In genomic region chr7:22822486-22823141, GRCh38 we compare ENCODE assay signal across 1 cellular context.
TF ChIP-seq lines count a peak whose summit lies in the region.

TSS of gene TOMM7 (minus strand) at chr7:22822849. CDS start at chr7:22822779, 70 bp downstream.

TF ChIP-seq in K562, 482 proteins besides CTCF, POLR2A, EP300 and RAD21 (continued from another document and continues in another):
- TF ChIP-seq, protein P1, sequence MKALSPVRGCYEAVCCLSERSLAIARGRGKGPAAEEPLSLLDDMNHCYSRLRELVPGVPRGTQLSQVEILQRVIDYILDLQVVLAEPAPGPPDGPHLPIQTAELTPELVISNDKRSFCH (CRISPR knock-in tag; IDR thresholded peaks at IDR 0.05): no peak
- TF ChIP-seq, protein P1 (tag; IDR thresholded peaks at IDR 0.05): no peak
- TF ChIP-seq, protein P2, sequence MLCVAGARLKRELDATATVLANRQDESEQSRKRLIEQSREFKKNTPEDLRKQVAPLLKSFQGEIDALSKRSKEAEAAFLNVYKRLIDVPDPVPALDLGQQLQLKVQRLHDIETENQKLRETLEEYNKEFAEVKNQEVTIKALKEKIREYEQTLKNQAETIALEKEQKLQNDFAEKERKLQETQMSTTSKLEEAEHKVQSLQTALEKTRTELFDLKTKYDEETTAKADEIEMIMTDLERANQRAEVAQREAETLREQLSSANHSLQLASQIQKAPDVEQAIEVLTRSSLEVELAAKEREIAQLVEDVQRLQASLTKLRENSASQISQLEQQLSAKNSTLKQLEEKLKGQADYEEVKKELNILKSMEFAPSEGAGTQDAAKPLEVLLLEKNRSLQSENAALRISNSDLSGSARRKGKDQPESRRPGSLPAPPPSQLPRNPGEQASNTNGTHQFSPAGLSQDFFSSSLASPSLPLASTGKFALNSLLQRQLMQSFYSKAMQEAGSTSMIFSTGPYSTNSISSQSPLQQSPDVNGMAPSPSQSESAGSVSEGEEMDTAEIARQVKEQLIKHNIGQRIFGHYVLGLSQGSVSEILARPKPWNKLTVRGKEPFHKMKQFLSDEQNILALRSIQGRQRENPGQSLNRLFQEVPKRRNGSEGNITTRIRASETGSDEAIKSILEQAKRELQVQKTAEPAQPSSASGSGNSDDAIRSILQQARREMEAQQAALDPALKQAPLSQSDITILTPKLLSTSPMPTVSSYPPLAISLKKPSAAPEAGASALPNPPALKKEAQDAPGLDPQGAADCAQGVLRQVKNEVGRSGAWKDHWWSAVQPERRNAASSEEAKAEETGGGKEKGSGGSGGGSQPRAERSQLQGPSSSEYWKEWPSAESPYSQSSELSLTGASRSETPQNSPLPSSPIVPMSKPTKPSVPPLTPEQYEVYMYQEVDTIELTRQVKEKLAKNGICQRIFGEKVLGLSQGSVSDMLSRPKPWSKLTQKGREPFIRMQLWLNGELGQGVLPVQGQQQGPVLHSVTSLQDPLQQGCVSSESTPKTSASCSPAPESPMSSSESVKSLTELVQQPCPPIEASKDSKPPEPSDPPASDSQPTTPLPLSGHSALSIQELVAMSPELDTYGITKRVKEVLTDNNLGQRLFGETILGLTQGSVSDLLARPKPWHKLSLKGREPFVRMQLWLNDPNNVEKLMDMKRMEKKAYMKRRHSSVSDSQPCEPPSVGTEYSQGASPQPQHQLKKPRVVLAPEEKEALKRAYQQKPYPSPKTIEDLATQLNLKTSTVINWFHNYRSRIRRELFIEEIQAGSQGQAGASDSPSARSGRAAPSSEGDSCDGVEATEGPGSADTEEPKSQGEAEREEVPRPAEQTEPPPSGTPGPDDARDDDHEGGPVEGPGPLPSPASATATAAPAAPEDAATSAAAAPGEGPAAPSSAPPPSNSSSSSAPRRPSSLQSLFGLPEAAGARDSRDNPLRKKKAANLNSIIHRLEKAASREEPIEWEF (CRISPR knock-in tag; IDR thresholded peaks at IDR 0.05): no peak
- TF ChIP-seq YY1 (IDR thresholded peaks at IDR 0.05; ENCODE audit: borderline replicate concordance in 1 of 3, control insufficient read depth in 1 of 3, extremely low read depth in 1 of 3, insufficient read depth in 3 of 3, insufficient read length in 1 of 3, insufficient replicate concordance in 2 of 3, low read depth in 1 of 3, low read length in 2 of 3) (peak in 2 of 3 experiments; percentile 64 to 82), ZNF41 (CRISPR knock-in tag; conservative IDR thresholded peaks at IDR 0.05) (no peak), RAD51 (IDR thresholded peaks at IDR 0.05; ENCODE audit: borderline replicate concordance, low read depth) (no peak; the same call in 1 of the 2 replicates), ZNF518B (CRISPR knock-in tag; IDR thresholded peaks at IDR 0.05) (no peak), ZNF239 (CRISPR knock-in tag; IDR thresholded peaks at IDR 0.05) (no peak), ZNF507 (tag; conservative IDR thresholded peaks at IDR 0.05) (no peak), BCL6 (CRISPR knock-in tag; IDR thresholded peaks at IDR 0.05) (no peak), TFAM (CRISPR knock-in tag; conservative IDR thresholded peaks at IDR 0.05) (no peak), HMG20B (CRISPR knock-in tag; IDR thresholded peaks at IDR 0.05) (no peak), HCFC1 (IDR thresholded peaks at IDR 0.05; ENCODE audit: low read depth, low read length) (peak; percentile 68), ELF2 (CRISPR knock-in tag; IDR thresholded peaks at IDR 0.05) (no peak), KDM1A (IDR thresholded peaks at IDR 0.05) (no peak), POU5F1 (IDR thresholded peaks at IDR 0.05; ENCODE audit: borderline replicate concordance, low read depth, low read length, partially characterized antibody) (no peak), ZNF586 (CRISPR knock-in tag; conservative IDR thresholded peaks at IDR 0.05) (0 out of 2 replicates have a peak, but pooled peaks have one; percentile 54), C11orf30 (IDR thresholded peaks at IDR 0.05; ENCODE audit: low read depth) (peak; percentile 46; the same call in 1 of the 2 replicates), NBN (IDR thresholded peaks at IDR 0.05; ENCODE audit: low read depth) (no peak), CBX5 (IDR thresholded peaks at IDR 0.05; ENCODE audit: borderline replicate concordance, low read depth) (no peak), ETS2 (tag; IDR thresholded peaks at IDR 0.05; ENCODE audit: borderline replicate concordance, poor library complexity, severe bottlenecking) (no peak), KAT2B (IDR thresholded peaks at IDR 0.05; ENCODE audit: low read depth, low read length) (no peak), HMGN3 (IDR thresholded peaks at IDR 0.05; ENCODE audit: borderline replicate concordance, extremely low read depth, insufficient read length, low read depth, low read length) (no peak), BDP1 (IDR thresholded peaks at IDR 0.05; ENCODE audit: insufficient read depth, insufficient read length) (no peak), CBX3 (IDR thresholded peaks at IDR 0.05; ENCODE audit: borderline replicate concordance in 1 of 2, low read length in 2 of 2) (peak in 1 of 2 experiments; percentile 12; a peak in 1 of 3 replicates), ZNF668 (CRISPR knock-in tag; IDR thresholded peaks at IDR 0.05) (no peak), ZKSCAN8 (CRISPR knock-in tag; IDR thresholded peaks at IDR 0.05) (no peak), ZBED1 (IDR thresholded peaks at IDR 0.05) (no peak), ZNF274 (IDR thresholded peaks at IDR 0.05; ENCODE audit: borderline replicate concordance, low read depth, low read length) (no peak), KDM4B (IDR thresholded peaks at IDR 0.05; ENCODE audit: borderline replicate concordance in 2 of 2, low read depth in 1 of 2) (no peak), ZNF175 (CRISPR knock-in tag; IDR thresholded peaks at IDR 0.05; ENCODE audit: low read depth) (no peak), ZNF764 (CRISPR knock-in tag; IDR thresholded peaks at IDR 0.05; ENCODE audit: low read depth) (peak; percentile 79), ZNF316 (IDR thresholded peaks at IDR 0.05) (no peak), SIX5 (IDR thresholded peaks at IDR 0.05; ENCODE audit: borderline replicate concordance in 1 of 2, insufficient read depth in 1 of 2, low read depth in 1 of 2, low read length in 2 of 2) (no peak), FOXM1 (IDR thresholded peaks at IDR 0.05; ENCODE audit: low read depth) (no peak), FOXM1 (CRISPR knock-in tag; IDR thresholded peaks at IDR 0.05; ENCODE audit: low read depth) (no peak), PCBP1 (IDR thresholded peaks at IDR 0.05; ENCODE audit: low read depth, low read length, poor library complexity, severe bottlenecking) (no peak), HLTF (IDR thresholded peaks at IDR 0.05) (no peak), ZNF24 (IDR thresholded peaks at IDR 0.05) (no peak), SMAD2 (IDR thresholded peaks at IDR 0.05; ENCODE audit: low read depth, low read length) (no peak), TARDBP (IDR thresholded peaks at IDR 0.05) (no peak), NELFE (IDR thresholded peaks at IDR 0.05; ENCODE audit: insufficient read depth, insufficient read length) (no peak), TBP (optimal IDR thresholded peaks at IDR 0.05; ENCODE audit: low read depth, low read length) (peak; percentile 94), ZNF347 (CRISPR knock-in tag; IDR thresholded peaks at IDR 0.05; ENCODE audit: low read depth) (no peak), HOXB6 (CRISPR knock-in tag; IDR thresholded peaks at IDR 0.05; ENCODE audit: borderline replicate concordance) (no peak), ZC3H4 (CRISPR knock-in tag; IDR thresholded peaks at IDR 0.05; ENCODE audit: borderline replicate concordance) (no peak), CHD4 (IDR thresholded peaks at IDR 0.05; ENCODE audit: insufficient read depth, insufficient replicate concordance, low read depth, low read length, poor library complexity, severe bottlenecking) (no peak)
- TF ChIP-seq, protein P3, sequence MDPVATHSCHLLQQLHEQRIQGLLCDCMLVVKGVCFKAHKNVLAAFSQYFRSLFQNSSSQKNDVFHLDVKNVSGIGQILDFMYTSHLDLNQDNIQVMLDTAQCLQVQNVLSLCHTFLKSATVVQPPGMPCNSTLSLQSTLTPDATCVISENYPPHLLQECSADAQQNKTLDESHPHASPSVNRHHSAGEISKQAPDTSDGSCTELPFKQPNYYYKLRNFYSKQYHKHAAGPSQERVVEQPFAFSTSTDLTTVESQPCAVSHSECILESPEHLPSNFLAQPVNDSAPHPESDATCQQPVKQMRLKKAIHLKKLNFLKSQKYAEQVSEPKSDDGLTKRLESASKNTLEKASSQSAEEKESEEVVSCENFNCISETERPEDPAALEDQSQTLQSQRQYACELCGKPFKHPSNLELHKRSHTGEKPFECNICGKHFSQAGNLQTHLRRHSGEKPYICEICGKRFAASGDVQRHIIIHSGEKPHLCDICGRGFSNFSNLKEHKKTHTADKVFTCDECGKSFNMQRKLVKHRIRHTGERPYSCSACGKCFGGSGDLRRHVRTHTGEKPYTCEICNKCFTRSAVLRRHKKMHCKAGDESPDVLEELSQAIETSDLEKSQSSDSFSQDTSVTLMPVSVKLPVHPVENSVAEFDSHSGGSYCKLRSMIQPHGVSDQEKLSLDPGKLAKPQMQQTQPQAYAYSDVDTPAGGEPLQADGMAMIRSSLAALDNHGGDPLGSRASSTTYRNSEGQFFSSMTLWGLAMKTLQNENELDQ (CRISPR knock-in tag; IDR thresholded peaks at IDR 0.05; ENCODE audit: borderline replicate concordance): no peak
- TF ChIP-seq, protein P4, sequence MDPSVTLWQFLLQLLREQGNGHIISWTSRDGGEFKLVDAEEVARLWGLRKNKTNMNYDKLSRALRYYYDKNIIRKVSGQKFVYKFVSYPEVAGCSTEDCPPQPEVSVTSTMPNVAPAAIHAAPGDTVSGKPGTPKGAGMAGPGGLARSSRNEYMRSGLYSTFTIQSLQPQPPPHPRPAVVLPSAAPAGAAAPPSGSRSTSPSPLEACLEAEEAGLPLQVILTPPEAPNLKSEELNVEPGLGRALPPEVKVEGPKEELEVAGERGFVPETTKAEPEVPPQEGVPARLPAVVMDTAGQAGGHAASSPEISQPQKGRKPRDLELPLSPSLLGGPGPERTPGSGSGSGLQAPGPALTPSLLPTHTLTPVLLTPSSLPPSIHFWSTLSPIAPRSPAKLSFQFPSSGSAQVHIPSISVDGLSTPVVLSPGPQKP (CRISPR knock-in tag; IDR thresholded peaks at IDR 0.05): no peak
- TF ChIP-seq, protein P5, sequence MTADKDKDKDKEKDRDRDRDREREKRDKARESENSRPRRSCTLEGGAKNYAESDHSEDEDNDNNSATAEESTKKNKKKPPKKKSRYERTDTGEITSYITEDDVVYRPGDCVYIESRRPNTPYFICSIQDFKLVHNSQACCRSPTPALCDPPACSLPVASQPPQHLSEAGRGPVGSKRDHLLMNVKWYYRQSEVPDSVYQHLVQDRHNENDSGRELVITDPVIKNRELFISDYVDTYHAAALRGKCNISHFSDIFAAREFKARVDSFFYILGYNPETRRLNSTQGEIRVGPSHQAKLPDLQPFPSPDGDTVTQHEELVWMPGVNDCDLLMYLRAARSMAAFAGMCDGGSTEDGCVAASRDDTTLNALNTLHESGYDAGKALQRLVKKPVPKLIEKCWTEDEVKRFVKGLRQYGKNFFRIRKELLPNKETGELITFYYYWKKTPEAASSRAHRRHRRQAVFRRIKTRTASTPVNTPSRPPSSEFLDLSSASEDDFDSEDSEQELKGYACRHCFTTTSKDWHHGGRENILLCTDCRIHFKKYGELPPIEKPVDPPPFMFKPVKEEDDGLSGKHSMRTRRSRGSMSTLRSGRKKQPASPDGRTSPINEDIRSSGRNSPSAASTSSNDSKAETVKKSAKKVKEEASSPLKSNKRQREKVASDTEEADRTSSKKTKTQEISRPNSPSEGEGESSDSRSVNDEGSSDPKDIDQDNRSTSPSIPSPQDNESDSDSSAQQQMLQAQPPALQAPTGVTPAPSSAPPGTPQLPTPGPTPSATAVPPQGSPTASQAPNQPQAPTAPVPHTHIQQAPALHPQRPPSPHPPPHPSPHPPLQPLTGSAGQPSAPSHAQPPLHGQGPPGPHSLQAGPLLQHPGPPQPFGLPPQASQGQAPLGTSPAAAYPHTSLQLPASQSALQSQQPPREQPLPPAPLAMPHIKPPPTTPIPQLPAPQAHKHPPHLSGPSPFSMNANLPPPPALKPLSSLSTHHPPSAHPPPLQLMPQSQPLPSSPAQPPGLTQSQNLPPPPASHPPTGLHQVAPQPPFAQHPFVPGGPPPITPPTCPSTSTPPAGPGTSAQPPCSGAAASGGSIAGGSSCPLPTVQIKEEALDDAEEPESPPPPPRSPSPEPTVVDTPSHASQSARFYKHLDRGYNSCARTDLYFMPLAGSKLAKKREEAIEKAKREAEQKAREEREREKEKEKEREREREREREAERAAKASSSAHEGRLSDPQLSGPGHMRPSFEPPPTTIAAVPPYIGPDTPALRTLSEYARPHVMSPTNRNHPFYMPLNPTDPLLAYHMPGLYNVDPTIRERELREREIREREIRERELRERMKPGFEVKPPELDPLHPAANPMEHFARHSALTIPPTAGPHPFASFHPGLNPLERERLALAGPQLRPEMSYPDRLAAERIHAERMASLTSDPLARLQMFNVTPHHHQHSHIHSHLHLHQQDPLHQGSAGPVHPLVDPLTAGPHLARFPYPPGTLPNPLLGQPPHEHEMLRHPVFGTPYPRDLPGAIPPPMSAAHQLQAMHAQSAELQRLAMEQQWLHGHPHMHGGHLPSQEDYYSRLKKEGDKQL (CRISPR knock-in tag; IDR thresholded peaks at IDR 0.05; ENCODE audit: borderline replicate concordance): no peak
